In the genomic region with DNA sequence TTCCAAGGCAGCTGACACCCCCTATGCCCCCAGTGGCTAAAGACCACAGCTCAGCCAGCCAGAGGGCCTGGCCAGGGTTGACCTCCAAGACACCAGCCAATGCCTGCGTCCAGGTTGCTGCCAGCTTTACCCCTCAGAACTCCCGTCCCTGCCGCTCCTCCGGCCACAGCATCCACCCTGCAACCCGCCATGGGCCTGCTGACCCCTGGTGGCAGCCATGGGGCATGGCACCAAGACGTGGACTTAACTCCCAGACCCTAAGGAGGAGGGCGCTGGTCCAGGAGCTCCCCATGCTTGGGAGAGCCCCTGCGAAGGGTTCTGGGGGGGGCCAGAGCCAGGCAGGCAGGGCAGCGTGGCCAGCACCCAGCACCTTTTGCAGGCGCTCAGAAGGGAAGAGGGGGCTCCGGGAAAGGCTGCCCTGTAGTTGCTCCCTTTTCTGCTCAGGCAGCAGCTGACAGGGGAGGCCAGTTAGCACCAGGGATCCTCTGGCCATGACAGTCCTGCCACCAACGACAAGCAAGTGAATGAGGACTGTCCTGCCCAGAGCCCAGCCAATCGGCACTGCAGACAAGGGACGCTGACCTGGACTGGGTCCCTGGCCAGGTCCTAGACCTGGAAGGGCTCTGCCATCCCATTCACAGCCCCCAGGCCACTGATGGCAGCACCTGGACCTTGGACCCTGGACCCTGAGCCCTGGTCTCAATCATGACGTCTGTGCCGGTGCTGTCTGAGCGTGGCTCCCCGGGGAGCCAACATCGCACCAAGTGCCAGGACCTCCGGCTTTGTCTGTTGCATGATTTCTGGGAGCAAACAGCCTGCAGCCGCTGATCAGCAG, we compare ENCODE assay signal across 8 cellular contexts.
DNase-seq lines count a peak whose midpoint lies in the region; ATAC-seq and TF ChIP-seq lines count a peak whose summit lies in the region.

No MANE protein-coding gene starts in this region.

- peaks cover 31% of the 10 kb centered on the region for H3K27me3 Mint-ChIP-seq in nephron (ENCODE audit: low read depth)

- peak; percentile 58 for DNase-seq in GDM1 (lab: John Stamatoyannopoulos, UW)
- peak; percentile 52 for DNase-seq in NOMO-1 treated with dmso at 0.1 percent for 144 hours (lab: John Stamatoyannopoulos, UW; ENCODE audit: unreplicated experiment)
- DNase-seq in activated T-cell treated with anti-CD3 and anti-CD28 coated beads for 1 hour (ENCODE audit: low read depth), result peak; percentile 30
- DNase-seq in esophagus muscularis mucosa (ENCODE audit: extremely low spot score), result no peak
- peak in 5 of 6 experiments; percentile 16 to 37 (median 21) for DNase-seq in stimulated activated naive CD4-positive, alpha-beta T cell (lab: John Stamatoyannopoulos, UW)
- no peak for DNase-seq in OCI-M2 (lab: John Stamatoyannopoulos, UW; ENCODE audit: unreplicated experiment)

- H3K4me1 Mint-ChIP-seq in nephron, result peaks cover 12% of the 10 kb centered on the region

- TF ChIP-seq CTCF in esophagus muscularis mucosa (IDR thresholded peaks at IDR 0.05) (peak; percentile 83 to 94 (median 89)), nephron (IDR thresholded peaks at IDR 0.05; ENCODE audit: unreplicated experiment in 3 of 3) (peak; percentile 85 to 94 (median 93))

- peak; percentile 70 for ATAC-seq in HG03175 (IDR thresholded peaks at IDR 0.05; ENCODE audit: unreplicated experiment)

- H3K36me3 ChIP-seq in esophagus muscularis mucosa, result no peaks in the 10 kb centered on the region

- H3K9me3 ChIP-seq in esophagus muscularis mucosa, result no peaks in the 10 kb centered on the region

- no peak for TF ChIP-seq EP300 in esophagus muscularis mucosa (IDR thresholded peaks at IDR 0.05)

- no peak overlapping the region for H3K4me3 ChIP-seq in esophagus muscularis mucosa

- intact Hi-C loops in esophagus muscularis mucosa (cut with DNase I), result loop anchor here (5.0 kb wide), 1 partner anchor 234 kb away; no protein-coding TSS in a partner anchor

- TF ChIP-seq POLR2A in esophagus muscularis mucosa (IDR thresholded peaks at IDR 0.05; ENCODE audit: low read depth), result no peak

- H3K27ac ChIP-seq in esophagus muscularis mucosa (replicated peaks in 1 of 4), result no peak overlapping the region

- H3K36me3 Mint-ChIP-seq in nephron (ENCODE audit: low read depth), result no peaks in the 10 kb centered on the region

- H3K27me3 ChIP-seq in esophagus muscularis mucosa, result peaks cover 0 to 94% (median 4%) of the 10 kb centered on the region in 4 donors

- no peak overlapping the region for H3K4me3 Mint-ChIP-seq in nephron

- peaks cover 0 to 16% (median 3%) of the 10 kb centered on the region in 4 donors for H3K4me1 ChIP-seq in esophagus muscularis mucosa

- no peaks in the 10 kb centered on the region for H3K9me3 Mint-ChIP-seq in nephron

- H3K27ac Mint-ChIP-seq in nephron, result no peak overlapping the region

- WGBS in esophagus muscularis mucosa, result 68% methylated on average over 11 of the region's 21 CpGs

Comparison
In these comparisons a context has a peak if more than half of its experiments do, and no peak if none do; other contexts are left out.
1. DNase-seq: peak in GDM1 (single experiment), NOMO-1 treated with dmso at 0.1 percent for 144 hours (single experiment), activated T-cell treated with anti-CD3 and anti-CD28 coated beads for 1 hour (single experiment) and stimulated activated naive CD4-positive, alpha-beta T cell (5 of 6); none in esophagus muscularis mucosa (single experiment) and OCI-M2 (single experiment).